ENCODE assay signal across 19 cellular contexts in genomic region chr9:134818000-134818568, GRCh38.
DNase-seq lines count a peak whose midpoint lies in the region; ATAC-seq, FAIRE-seq and TF ChIP-seq lines count a peak whose summit lies in the region.
"Had no signal": no experiment of that assay in that cellular context is flagged by ENCODE, and none has a peak within 500 bp of the region (broad histone marks: within the 10 kb centered on the region; RNA-seq: fewer than 3 reads in every experiment).

No MANE protein-coding gene starts in this region.

- H3K4me1 Mint-ChIP-seq in chondrocyte (ENCODE audit: low read depth) = peaks cover 46% of the 10 kb centered on the region
- no peaks in the 10 kb centered on the region for H3K4me1 Mint-ChIP-seq in natural killer cell treated with Interleukin-12 subunit alpha and Interleukin-12 subunit beta and Interleukin-15 and Interleukin-18, amount 100 ng/mL, for 72 hours (ENCODE audit: low read depth in 2 of 2)
- H3K4me1 Mint-ChIP-seq: CD14-positive monocyte had no signal

- H4K20me1 ChIP-seq in MM.1S (ENCODE audit: insufficient read depth, low read length) = no peaks in the 10 kb centered on the region

- TF ChIP-seq POLR2A in GM12892 (IDR thresholded peaks at IDR 0.05; ENCODE audit: low read depth, low read length) = no peak

- ATAC-seq in natural killer cell treated with Interleukin-12 subunit alpha and Interleukin-12 subunit beta and Interleukin-15 and Interleukin-18, amount 100 ng/mL, for 72 hours = no peak
- ATAC-seq: A549; CD8-positive, alpha-beta T cell had no signal

- no peak overlapping the region for H2BK15ac ChIP-seq in neuronal stem cell (ENCODE audit: low read length)

- H2AFZ ChIP-seq in MM.1S (ENCODE audit: low read length) = no peak overlapping the region
- no peak overlapping the region for H2AFZ ChIP-seq in neuronal stem cell (ENCODE audit: low read length)

- H3K14ac ChIP-seq in neuronal stem cell (ENCODE audit: low read length) = no peak overlapping the region

- no peak overlapping the region for H2BK120ac ChIP-seq in neuronal stem cell (ENCODE audit: low read depth, low read length)

- H3K4me1 ChIP-seq in MM.1S (ENCODE audit: low read length) (no peaks in the 10 kb centered on the region), neuronal stem cell (ENCODE audit: control insufficient read depth in 2 of 2, insufficient read depth in 1 of 2, low read depth in 1 of 2, low read length in 2 of 2) (no peaks in the 10 kb centered on the region)
- H3K4me1 ChIP-seq: A549 had no signal

- no peaks in the 10 kb centered on the region for H3K9me2 ChIP-seq in MM.1S (replicated peaks; ENCODE audit: insufficient read depth, low read length)

- H3K4ac ChIP-seq in neuronal stem cell (ENCODE audit: low read length) = no peak overlapping the region

- H2AK5ac ChIP-seq in neuronal stem cell (ENCODE audit: low read depth, low read length) = peak overlapping the region; percentile 70

- peak overlapping the region; percentile 87 for H2BK5ac ChIP-seq in neuronal stem cell (ENCODE audit: low read length)

- H3K9me3 ChIP-seq in AG04450 (ENCODE audit: control insufficient read depth, insufficient read depth, low read length) (no peaks in the 10 kb centered on the region), MM.1S (replicated peaks; ENCODE audit: insufficient read depth, low read length) (no peaks in the 10 kb centered on the region), neuronal stem cell (replicated peaks in 1 of 2; ENCODE audit: control insufficient read depth in 2 of 2, insufficient read depth in 1 of 2, low read depth in 1 of 2, low read length in 2 of 2) (no peaks in the 10 kb centered on the region)
- H3K9me3 ChIP-seq: A549 had no signal

- no peaks in the 10 kb centered on the region for H3K79me1 ChIP-seq in neuronal stem cell (ENCODE audit: low read depth, low read length)

- in situ Hi-C loops in KBM-7 (cut with MboI; ENCODE audit: low pct_unique_long_range_greater_than_20kb, low sequenced_read_pairs) = no loop called here

- DNase-seq in AG04450 (ENCODE audit: low read depth, low spot score) (no peak), MM.1S (no peak), chondrocyte (ENCODE audit: low spot score) (peak; percentile 89), neuronal stem cell (ENCODE audit: low spot score) (no peak), iPS-NIHi11 (ENCODE audit: low spot score) (no peak), GM12892 (ENCODE audit: insufficient read length) (no peak), KBM-7 (no peak)
- no peak for DNase-seq in natural killer cell treated with Interleukin-12 subunit alpha and Interleukin-12 subunit beta and Interleukin-15 and Interleukin-18, amount 100 ng/mL, for 72 hours (ENCODE audit: low spot score)
- DNase-seq: CD8-positive, alpha-beta T cell; COR-L47; DMS153; DMS79 treated with DMSO at 0.1 percent for 48 hours; EL had no signal

- H3K4me3 ChIP-seq in AG04450 (ENCODE audit: low read depth, low read length) (no peak overlapping the region), MM.1S (ENCODE audit: low read length) (no peak overlapping the region), neuronal stem cell (ENCODE audit: low read length in 2 of 2) (peak overlapping the region in 1 of 2 donors; percentile 29)
- H3K4me3 ChIP-seq: A549 had no signal

- no peak overlapping the region for H4K91ac ChIP-seq in neuronal stem cell (ENCODE audit: low read depth, low read length, poor library complexity)

- no peak for FAIRE-seq in GM12892 (lab: Jason Lieb, UNC)
- FAIRE-seq: A549, D721Med, G401.6, GM12891 had no signal

- no CpG with 5 or more reads among the region's 29 CpGs for WGBS in neuronal stem cell (ENCODE audit: extremely low coverage in 2 of 2, insufficient read length in 2 of 2, insufficient replicate concordance in 1 of 2), 2 donors

- H3K4me3 Mint-ChIP-seq in chondrocyte (ENCODE audit: unreplicated experiment) = no peak overlapping the region
- H3K4me3 Mint-ChIP-seq in natural killer cell treated with Interleukin-12 subunit alpha and Interleukin-12 subunit beta and Interleukin-15 and Interleukin-18, amount 100 ng/mL, for 72 hours = no peak overlapping the region
- H3K4me3 Mint-ChIP-seq: CD14-positive monocyte; CD8-positive, alpha-beta T cell; IgD-negative memory B cell had no signal

- no peaks in the 10 kb centered on the region for H3K9me3 Mint-ChIP-seq in chondrocyte (ENCODE audit: low read depth)
- no peaks in the 10 kb centered on the region for H3K9me3 Mint-ChIP-seq in natural killer cell treated with Interleukin-12 subunit alpha and Interleukin-12 subunit beta and Interleukin-15 and Interleukin-18, amount 100 ng/mL, for 72 hours
- H3K9me3 Mint-ChIP-seq: CD14-positive monocyte; CD8-positive, alpha-beta T cell; IgD-negative memory B cell had no signal

- no peaks in the 10 kb centered on the region for H3F3A ChIP-seq in MM.1S (ENCODE audit: insufficient read depth, low read length)

- H3K36me3 Mint-ChIP-seq in chondrocyte (ENCODE audit: low read depth) = peaks cover 48% of the 10 kb centered on the region
- H3K36me3 Mint-ChIP-seq in natural killer cell treated with Interleukin-12 subunit alpha and Interleukin-12 subunit beta and Interleukin-15 and Interleukin-18, amount 100 ng/mL, for 72 hours = no peaks in the 10 kb centered on the region
- H3K36me3 Mint-ChIP-seq: CD14-positive monocyte; CD8-positive, alpha-beta T cell; IgD-negative memory B cell had no signal

- no peaks in the 10 kb centered on the region for H3K27me3 Mint-ChIP-seq in chondrocyte (ENCODE audit: low read depth)
- no peaks in the 10 kb centered on the region for H3K27me3 Mint-ChIP-seq in natural killer cell treated with Interleukin-12 subunit alpha and Interleukin-12 subunit beta and Interleukin-15 and Interleukin-18, amount 100 ng/mL, for 72 hours
- H3K27me3 Mint-ChIP-seq: IgD-negative memory B cell had no signal

- H3K27ac Mint-ChIP-seq in chondrocyte (ENCODE audit: unreplicated experiment) = peak overlapping the region; percentile 74
- no peak overlapping the region for H3K27ac Mint-ChIP-seq in natural killer cell treated with Interleukin-12 subunit alpha and Interleukin-12 subunit beta and Interleukin-15 and Interleukin-18, amount 100 ng/mL, for 72 hours
- H3K27ac Mint-ChIP-seq: CD14-positive monocyte; CD8-positive, alpha-beta T cell; IgD-negative memory B cell had no signal

- TF ChIP-seq CTCF in AG04450 (IDR thresholded peaks at IDR 0.05; ENCODE audit: low read depth, low read length) (no peak), MM.1S (IDR thresholded peaks at IDR 0.05; ENCODE audit: low read length) (0 out of 2 replicates have a peak, but pooled peaks have one; percentile 3), chondrocyte (IDR thresholded peaks at IDR 0.05) (no peak)

- H3K27me3 ChIP-seq in AG04450 (ENCODE audit: control insufficient read depth, insufficient read depth, low read length) = no peaks in the 10 kb centered on the region
- H3K27me3 ChIP-seq in MM.1S (replicated peaks; ENCODE audit: insufficient read depth, low read length) = peaks cover 97% of the 10 kb centered on the region
- no peaks in the 10 kb centered on the region for H3K27me3 ChIP-seq in neuronal stem cell (ENCODE audit: control insufficient read depth in 3 of 3, insufficient read depth in 3 of 3, low read depth in 1 of 3, low read length in 3 of 3)

- H3K36me3 ChIP-seq in MM.1S (replicated peaks; ENCODE audit: insufficient read depth, low read length) (no peaks in the 10 kb centered on the region), neuronal stem cell (replicated peaks in 1 of 2; ENCODE audit: control insufficient read depth in 2 of 2, insufficient read depth in 2 of 2, low read length in 2 of 2) (peaks cover 0 to 3% of the 10 kb centered on the region in 2 donors)

- H3K79me2 ChIP-seq in MM.1S (ENCODE audit: low read length) = no peaks in the 10 kb centered on the region

- H3K18ac ChIP-seq in neuronal stem cell (ENCODE audit: low read length) = peak overlapping the region; percentile 74

- no peak overlapping the region for H4K8ac ChIP-seq in neuronal stem cell (ENCODE audit: low read depth, low read length)

- H3K4me2 ChIP-seq in MM.1S (ENCODE audit: low read depth, low read length) = no peak overlapping the region
- no peak overlapping the region for H3K4me2 ChIP-seq in neuronal stem cell (ENCODE audit: insufficient read depth, low read length, poor library complexity, severe bottlenecking)
- H3K4me2 ChIP-seq: A549 had no signal

- POLR2A ChIA-PET in AG04450 (lab: Yijun Ruan, JAX) = no interaction called here

- H3K27ac ChIP-seq in AG04450 (ENCODE audit: low read depth, low read length) = peak overlapping the region; percentile 11
- no peak overlapping the region for H3K27ac ChIP-seq in MM.1S (ENCODE audit: low read length)
- no peak overlapping the region for H3K27ac ChIP-seq in neuronal stem cell (replicated peaks; ENCODE audit: low read length)
- H3K27ac ChIP-seq: A549 had no signal

- H2BK12ac ChIP-seq in neuronal stem cell (ENCODE audit: low read length) = no peak overlapping the region

- H3K9ac ChIP-seq in MM.1S (ENCODE audit: low read length) (no peak overlapping the region), neuronal stem cell (ENCODE audit: low read depth, low read length, poor library complexity) (no peak overlapping the region)

- CTCF ChIA-PET in AG04450 (lab: Charles Lee) = no interaction called here

- peak overlapping the region; percentile 25 for H3K23ac ChIP-seq in neuronal stem cell (ENCODE audit: low read depth, low read length, poor library complexity)
